ENCODE assay signal across 29 cellular contexts in the genomic region with DNA sequence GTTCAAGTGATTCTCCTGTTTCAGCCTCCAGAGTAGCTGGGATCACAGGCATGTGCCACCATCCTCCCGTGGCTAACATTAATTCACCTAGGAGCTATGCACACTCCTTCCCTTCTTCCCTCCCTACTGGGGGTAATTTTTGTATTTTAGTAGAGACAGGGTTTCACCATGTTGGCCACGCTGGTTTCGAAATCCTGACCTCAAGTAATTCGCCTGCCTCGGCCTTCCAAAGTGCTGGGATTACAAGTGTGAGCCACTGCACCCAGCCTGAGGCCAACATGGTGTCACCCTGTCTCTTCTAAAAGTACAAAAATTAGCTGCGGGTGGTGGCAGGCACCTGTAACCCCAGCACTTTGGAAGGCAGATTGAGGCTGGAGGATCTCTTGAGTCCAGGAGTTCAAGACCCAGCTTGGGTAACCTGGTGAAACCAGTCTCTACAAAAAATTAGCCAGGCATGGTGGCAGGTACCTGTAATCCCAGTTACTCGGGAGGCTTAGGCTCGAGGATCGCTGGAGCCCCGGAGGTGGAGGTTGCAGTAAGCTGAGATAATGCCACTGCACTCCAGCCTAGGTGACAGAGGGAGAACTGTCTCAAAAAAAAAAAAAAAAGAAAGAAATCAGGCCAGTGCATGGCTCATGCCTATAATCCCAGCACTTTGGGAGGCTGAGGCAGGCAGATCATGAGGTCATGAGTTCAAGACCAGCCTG. TPM values are rescaled to one million over a fixed set of nuclear protein-coding genes. Genes with fewer than 3 reads are reported as not detected.
DNase-seq lines count a peak whose midpoint lies in the region; ATAC-seq and TF ChIP-seq lines count a peak whose summit lies in the region.
"Had no signal": no experiment of that assay in that cellular context is flagged by ENCODE, and none has a peak within 500 bp of the region (broad histone marks: within the 10 kb centered on the region; RNA-seq: fewer than 3 reads in every experiment).

No MANE protein-coding gene starts in this region.

- no peak overlapping the region for H2AFZ ChIP-seq in mesenchymal stem cell (ENCODE audit: low read depth, low read length)

- in situ Hi-C loops in G401 (cut with HindIII; ENCODE audit: low sequenced_read_pairs) = no loop called here

- no peak overlapping the region for H3K23ac ChIP-seq in mesenchymal stem cell (ENCODE audit: low read length in 2 of 2)

- H3K4me1 ChIP-seq in right cardiac atrium (ENCODE audit: control insufficient read depth, insufficient read depth, low read length) (no peaks in the 10 kb centered on the region), left ventricle myocardium inferior (peaks cover 11% of the 10 kb centered on the region), adipocyte (ENCODE audit: control insufficient read depth, insufficient read depth, low read length) (peaks cover 23% of the 10 kb centered on the region), mesenchymal stem cell (ENCODE audit: control insufficient read depth, insufficient read depth, low read depth, low read length) (peaks cover 6% of the 10 kb centered on the region), vagina (peaks cover 10% of the 10 kb centered on the region)
- H3K4me1 ChIP-seq: pancreas had no signal

- WGBS in right cardiac atrium = 89% methylated on average over 10 of the region's 10 CpGs
- WGBS in mesenchymal stem cell = 84% methylated on average over 9 of the region's 10 CpGs

- no peak overlapping the region for H3K4me2 ChIP-seq in mesenchymal stem cell (ENCODE audit: low read length, poor library complexity, severe bottlenecking)
- H3K4me2 ChIP-seq: A549 had no signal

- TF ChIP-seq POLR2A in vagina (IDR thresholded peaks at IDR 0.05) = no peak

- H2BK5ac ChIP-seq in mesenchymal stem cell (ENCODE audit: low read depth, low read length, poor library complexity, severe bottlenecking) = no peak overlapping the region

- H3K9me3 ChIP-seq in right cardiac atrium (ENCODE audit: control insufficient read depth, low read length) = no peaks in the 10 kb centered on the region
- no peaks in the 10 kb centered on the region for H3K9me3 ChIP-seq in left ventricle myocardium inferior (replicated peaks)
- no peaks in the 10 kb centered on the region for H3K9me3 ChIP-seq in adipocyte (ENCODE audit: control insufficient read depth, low read length)
- H3K9me3 ChIP-seq in mesenchymal stem cell (ENCODE audit: control insufficient read depth, low read length) = no peaks in the 10 kb centered on the region
- H3K9me3 ChIP-seq in vagina = no peaks in the 10 kb centered on the region
- H3K9me3 ChIP-seq: A549, pancreas had no signal

- H4K8ac ChIP-seq in mesenchymal stem cell (ENCODE audit: low read length) = no peak overlapping the region

- peak overlapping the region; percentile 19 for H2BK120ac ChIP-seq in mesenchymal stem cell (ENCODE audit: low read depth, low read length)

- H3K4me1 Mint-ChIP-seq in activated T-cell treated with anti-CD3 and anti-CD28 coated beads, Interleukin-2, amount 50 U/mL, for 4 hours (ENCODE audit: low read depth) = peaks cover 4% of the 10 kb centered on the region

- no peak for TF ChIP-seq CTCF in left ventricle myocardium inferior (IDR thresholded peaks at IDR 0.05; ENCODE audit: borderline replicate concordance)
- TF ChIP-seq CTCF in vagina (IDR thresholded peaks at IDR 0.05) = no peak

- H3K27me3 ChIP-seq in right cardiac atrium (ENCODE audit: control insufficient read depth, insufficient read depth) (no peaks in the 10 kb centered on the region), left ventricle myocardium inferior (ENCODE audit: low read depth) (no peaks in the 10 kb centered on the region), adipocyte (replicated peaks; ENCODE audit: control insufficient read depth, insufficient read depth, low read length) (peaks cover 4% of the 10 kb centered on the region), mesenchymal stem cell (ENCODE audit: control insufficient read depth in 1 of 2, insufficient read depth in 1 of 2, low read length in 2 of 2) (peaks cover 0 to 12% of the 10 kb centered on the region in 2 experiments), vagina (no peaks in the 10 kb centered on the region)
- H3K27me3 ChIP-seq: pancreas had no signal

- no peak overlapping the region for H2BK15ac ChIP-seq in mesenchymal stem cell (ENCODE audit: low read depth, poor library complexity, severe bottlenecking)

- H3K9ac ChIP-seq in adipocyte (ENCODE audit: low read length) (peak overlapping the region; percentile 33), mesenchymal stem cell (ENCODE audit: low read length) (no peak overlapping the region)

- no peak overlapping the region for H4K91ac ChIP-seq in mesenchymal stem cell (ENCODE audit: low read length)

- no peak overlapping the region for H3K4me3 ChIP-seq in right cardiac atrium (ENCODE audit: low read length)
- H3K4me3 ChIP-seq in left ventricle myocardium inferior = no peak overlapping the region
- H3K4me3 ChIP-seq in adipocyte (ENCODE audit: low read length) = no peak overlapping the region
- no peak overlapping the region for H3K4me3 ChIP-seq in mesenchymal stem cell (ENCODE audit: insufficient read depth in 1 of 2, low read depth in 1 of 2, low read length in 2 of 2)
- H3K4me3 ChIP-seq in vagina = no peak overlapping the region
- H3K4me3 ChIP-seq: A549, pancreas had no signal

- no peak overlapping the region for H3K4me3 Mint-ChIP-seq in activated T-cell treated with anti-CD3 and anti-CD28 coated beads, Interleukin-2, amount 50 U/mL, for 4 hours
- H3K4me3 Mint-ChIP-seq: activated naive CD4-positive, alpha-beta T cell treated with anti-CD3 and anti-CD28 coated beads, Interleukin-2, amount 10 ng/mL, durations not matched to agents 7 days and 5 days had no signal

- no peak overlapping the region for H2BK12ac ChIP-seq in mesenchymal stem cell (ENCODE audit: low read length in 2 of 2)

- H3K14ac ChIP-seq in mesenchymal stem cell (ENCODE audit: low read length in 2 of 2) = no peak overlapping the region

- no peaks in the 10 kb centered on the region for H3K9me3 Mint-ChIP-seq in activated T-cell treated with anti-CD3 and anti-CD28 coated beads, Interleukin-2, amount 50 U/mL, for 4 hours
- H3K9me3 Mint-ChIP-seq: activated naive CD4-positive, alpha-beta T cell treated with anti-CD3 and anti-CD28 coated beads, Interleukin-2, amount 10 ng/mL, durations not matched to agents 7 days and 5 days had no signal

- H3K36me3 ChIP-seq in left ventricle myocardium inferior (no peaks in the 10 kb centered on the region), adipocyte (ENCODE audit: control insufficient read depth, insufficient read depth, low read length, severe bottlenecking) (no peaks in the 10 kb centered on the region), mesenchymal stem cell (ENCODE audit: control insufficient read depth in 1 of 2, insufficient read depth in 2 of 2, low read depth in 1 of 2, low read length in 2 of 2) (no peaks in the 10 kb centered on the region), vagina (no peaks in the 10 kb centered on the region)
- H3K36me3 ChIP-seq: pancreas had no signal

- no peak overlapping the region for H3K4ac ChIP-seq in mesenchymal stem cell (ENCODE audit: low read depth in 1 of 2, low read length in 2 of 2)

- H3K18ac ChIP-seq in mesenchymal stem cell (ENCODE audit: low read depth in 1 of 2, low read length in 2 of 2) = peak overlapping the region in 1 of 2 experiments; percentile 60

- ATAC-seq in right cardiac atrium (no peak), HG02798 (IDR thresholded peaks at IDR 0.05; ENCODE audit: poor library complexity, unreplicated experiment) (no peak)
- no peak for ATAC-seq in activated T-cell treated with anti-CD3 and anti-CD28 coated beads, Interleukin-2, amount 50 U/mL, for 4 hours
- ATAC-seq: A549, pancreas, PC-3, sciatic nerve had no signal

- DNase-seq in right cardiac atrium (peak in 2 of 3 donors; percentile 11 to 12), left ventricle myocardium inferior (no peak), adipocyte (ENCODE audit: low read depth) (peak; percentile 70), mesenchymal stem cell (peak; percentile 66), vagina (ENCODE audit: extremely low spot score in 2 of 2) (no peak), G401 (ENCODE audit: low spot score) (no peak)
- DNase-seq in activated T-cell treated with anti-CD3 and anti-CD28 coated beads, Interleukin-2, amount 50 U/mL, for 4 hours = no peak
- DNase-seq: activated naive CD4-positive, alpha-beta T cell treated with anti-CD3 and anti-CD28 coated beads, Interleukin-2, amount 10 ng/mL, durations not matched to agents 7 days and 5 days; Calu3; central memory CD4-positive, alpha-beta T cell; GOT3; MM.1S; NCI-H1694 treated with DMSO at 0.1 percent for 48 hours; NCI-H748 treated with DMSO at 0.1 percent for 48 hours; pancreas; PC-3; SHP77; T-helper 1 cell had no signal

- intact Hi-C loops in right cardiac atrium (cut with DNase I) = no loop called here
- intact Hi-C loops in left ventricle myocardium inferior (cut with micrococcal nuclease) = no loop called here
- intact Hi-C loops in vagina (cut with DNase I) = no loop called here

- no peaks in the 10 kb centered on the region for H3K79me1 ChIP-seq in mesenchymal stem cell (replicated peaks; ENCODE audit: low read length, poor library complexity, severe bottlenecking)

- no peak overlapping the region for H3K27ac ChIP-seq in right cardiac atrium (ENCODE audit: low read length)
- no peak overlapping the region for H3K27ac ChIP-seq in left ventricle myocardium inferior (replicated peaks)
- H3K27ac ChIP-seq in mesenchymal stem cell (ENCODE audit: low read length, poor library complexity, severe bottlenecking) = no peak overlapping the region
- H3K27ac ChIP-seq in vagina = peak overlapping the region; percentile 49
- H3K27ac ChIP-seq: A549, C4-2B, epithelial cell of prostate, pancreas had no signal

- H3K27me3 Mint-ChIP-seq in activated T-cell treated with anti-CD3 and anti-CD28 coated beads, Interleukin-2, amount 50 U/mL, for 4 hours (ENCODE audit: low read depth) = peaks cover 10% of the 10 kb centered on the region

- H2AK5ac ChIP-seq in mesenchymal stem cell (ENCODE audit: low read length, severe bottlenecking) = no peak overlapping the region

- no peaks in the 10 kb centered on the region for H3K36me3 Mint-ChIP-seq in activated T-cell treated with anti-CD3 and anti-CD28 coated beads, Interleukin-2, amount 50 U/mL, for 4 hours (ENCODE audit: insufficient read depth)
- H3K36me3 Mint-ChIP-seq: activated naive CD4-positive, alpha-beta T cell treated with anti-CD3 and anti-CD28 coated beads, Interleukin-2, amount 10 ng/mL, durations not matched to agents 7 days and 5 days had no signal

RNA-seq across cellular contexts. Expression of gene RNU5B-1, which starts 6.1 kb away (rescaled TPM):
- 10 to 100 TPM; 16.9 to 71.0 (median 42.7) TPM for total RNA-seq in right cardiac atrium
- not detected for polyA plus RNA-seq in right cardiac atrium
- 40.3 TPM for total RNA-seq in left ventricle myocardium inferior
- not detected for polyA plus RNA-seq in mesenchymal stem cell (2013, experiment 1 of 2)
- polyA plus RNA-seq in mesenchymal stem cell (2013, experiment 2 of 2) = not detected
- total RNA-seq in vagina = not detected
- total RNA-seq in activated T-cell treated with anti-CD3 and anti-CD28 coated beads, Interleukin-2, amount 50 U/mL, for 4 hours = 10 to 100 TPM in 1 of 3 donors, not detected in 2; 14.0 TPM
- total RNA-seq in G401 (2014; rRNA removed; shearing (Covaris generic)) = not detected in 2 replicates
- total RNA-seq: activated CD8-positive, alpha-beta memory T cell treated with anti-CD3 and anti-CD28 coated beads for 36 hours; frontal cortex; lung microvascular endothelial cell; PC-3; subcutaneous adipose tissue had no signal
- polyA plus RNA-seq: A549, aorta, pancreas, urinary bladder had no signal

RNA-seq across cellular contexts. Expression of gene RNU5A-1, which starts 14.7 kb away (rescaled TPM):
- 10 to 100 TPM in 1 of 4 donors, not detected in 3; 12.5 TPM for total RNA-seq in right cardiac atrium
- polyA plus RNA-seq in right cardiac atrium = not detected
- not detected for total RNA-seq in left ventricle myocardium inferior
- polyA plus RNA-seq in mesenchymal stem cell (2013, experiment 1 of 2) = not detected
- polyA plus RNA-seq in mesenchymal stem cell (2013, experiment 2 of 2) = not detected
- total RNA-seq in vagina = not detected
- not detected for total RNA-seq in activated T-cell treated with anti-CD3 and anti-CD28 coated beads, Interleukin-2, amount 50 U/mL, for 4 hours
- not detected in 2 replicates for total RNA-seq in G401 (2014; rRNA removed; shearing (Covaris generic))
- total RNA-seq: activated CD8-positive, alpha-beta memory T cell treated with anti-CD3 and anti-CD28 coated beads for 36 hours; aorta; Calu3; frontal cortex; lung microvascular endothelial cell; pancreas; PC-3; sciatic nerve; subcutaneous adipose tissue; urinary bladder had no signal
- polyA plus RNA-seq: A549, aorta, pancreas, urinary bladder had no signal

RNA-seq across cellular contexts. Expression of gene PARP16, which starts 23.9 kb away (rescaled TPM):
- total RNA-seq in right cardiac atrium (1 to 10 TPM; 5.2 to 6.1 (median 5.5) TPM), left ventricle myocardium inferior (4.6 TPM), vagina (12.8 TPM)
- 4.3 TPM for polyA plus RNA-seq in right cardiac atrium
- 3.5 TPM for polyA plus RNA-seq in mesenchymal stem cell (2013, experiment 1 of 2)
- 3.9 TPM for polyA plus RNA-seq in mesenchymal stem cell (2013, experiment 2 of 2)
- 10 to 100 TPM; 10.5 to 14.1 (median 10.9) TPM for total RNA-seq in activated T-cell treated with anti-CD3 and anti-CD28 coated beads, Interleukin-2, amount 50 U/mL, for 4 hours
- 6.2 and 6.3 TPM in 2 replicates for total RNA-seq in G401 (2014; rRNA removed; shearing (Covaris generic))

Comparison
In these comparisons a context has a peak if more than half of its experiments do, and no peak if none do; other contexts are left out.
1. DNase-seq: peak in right cardiac atrium (2 of 3), adipocyte (single experiment) and mesenchymal stem cell (single experiment); none in left ventricle myocardium inferior (single experiment), vagina (0 of 2), activated T-cell treated with anti-CD3 and anti-CD28 coated beads, Interleukin-2, amount 50 U/mL, for 4 hours (single experiment) and G401 (single experiment).